9 cellular contexts compared by ENCODE assay signal in genomic region chr10:110503528-110504110, GRCh38. TPM values are rescaled to one million over a fixed set of nuclear protein-coding genes. Genes with fewer than 3 reads are reported as not detected.
DNase-seq lines count a peak whose midpoint lies in the region; ATAC-seq and TF ChIP-seq lines count a peak whose summit lies in the region.
"Had no signal": no experiment of that assay in that cellular context is flagged by ENCODE, and none has a peak within 500 bp of the region (broad histone marks: within the 10 kb centered on the region; RNA-seq: fewer than 3 reads in every experiment).

No MANE protein-coding gene starts in this region.

- DNase-seq in AG04450 (ENCODE audit: low read depth, low spot score) (no peak), GM23248 (no peak), adipocyte (ENCODE audit: low read depth) (no peak), HT-29 (ENCODE audit: low spot score) (no peak)
- DNase-seq: amniotic stem cell had no signal

- no peak for ATAC-seq in HG03196 (IDR thresholded peaks at IDR 0.05; ENCODE audit: unreplicated experiment)
- no peak for ATAC-seq in GM21723 (IDR thresholded peaks at IDR 0.05; ENCODE audit: unreplicated experiment)
- no peak for ATAC-seq in HG02973 (IDR thresholded peaks at IDR 0.05; ENCODE audit: unreplicated experiment)

- no peaks in the 10 kb centered on the region for H3K9me2 ChIP-seq in GM23248 (ENCODE audit: insufficient read depth)

- POLR2A ChIA-PET in AG04450 (lab: Yijun Ruan, JAX) = interaction anchor here (0.8 to 2.6 kb wide), 6 partner anchors 9 to 181 kb away, joined by 3 to 19 read pairs (median 4); no protein-coding TSS in a partner anchor

- H3K36me3 ChIP-seq in GM23248 (ENCODE audit: low read depth) = peaks cover 35% of the 10 kb centered on the region
- peaks cover 25% of the 10 kb centered on the region for H3K36me3 ChIP-seq in adipocyte (ENCODE audit: control insufficient read depth, insufficient read depth, low read length, severe bottlenecking)
- H3K36me3 ChIP-seq in mucosa of rectum (ENCODE audit: control insufficient read depth in 2 of 2, insufficient read depth in 2 of 2, low read length in 2 of 2) = peaks cover 2 to 13% of the 10 kb centered on the region in 2 donors

- peak overlapping the region; percentile 95 for H3K4me2 ChIP-seq in GM23248 (ENCODE audit: unreplicated experiment)

- H3K9me3 ChIP-seq in AG04450 (ENCODE audit: control insufficient read depth, insufficient read depth, low read length) (peaks cover under 1% of the 10 kb centered on the region; the same call in 1 of the 2 replicates), GM23248 (ENCODE audit: low read depth) (no peaks in the 10 kb centered on the region), adipocyte (ENCODE audit: control insufficient read depth, low read length) (no peaks in the 10 kb centered on the region), mucosa of rectum (ENCODE audit: control insufficient read depth in 2 of 2, low read length in 2 of 2) (no peaks in the 10 kb centered on the region)

- H3K9ac ChIP-seq in GM23248 (peak overlapping the region; percentile 59), adipocyte (ENCODE audit: low read length) (peak overlapping the region; percentile 55), mucosa of rectum (ENCODE audit: low read depth in 1 of 2, low read length in 2 of 2) (peak overlapping the region; percentile 10 to 14)

- H3K27ac ChIP-seq in AG04450 (ENCODE audit: low read depth, low read length) (peak overlapping the region; percentile 81), GM23248 (peak overlapping the region; percentile 95), mucosa of rectum (ENCODE audit: low read depth in 2 of 2, low read length in 2 of 2) (peak overlapping the region; percentile 68 to 88)

- in situ Hi-C loops in GM23248 (cut with MboI) = no loop called here

- H3K79me2 ChIP-seq in GM23248 (ENCODE audit: insufficient read depth) = peaks cover 93% of the 10 kb centered on the region

- CTCF ChIA-PET in AG04450 (lab: Charles Lee) = interaction anchor here (0.8 to 5.3 kb wide), 6 partner anchors 42 to 193 kb away, joined by 3 to 24 read pairs (median 4); no protein-coding TSS in a partner anchor

- H3K4me1 ChIP-seq in GM23248 (ENCODE audit: insufficient read depth) (peaks cover 57% of the 10 kb centered on the region), adipocyte (ENCODE audit: control insufficient read depth, insufficient read depth, low read length) (peaks cover 63% of the 10 kb centered on the region), mucosa of rectum (ENCODE audit: control insufficient read depth in 2 of 2, insufficient read depth in 2 of 2, low read length in 2 of 2) (peaks cover 49 to 53% of the 10 kb centered on the region in 2 donors)

- peaks cover 7% of the 10 kb centered on the region; the same call in 1 of the 2 replicates for H4K20me1 ChIP-seq in GM23248 (ENCODE audit: insufficient read depth)

- no peaks in the 10 kb centered on the region for H3K27me3 ChIP-seq in AG04450 (ENCODE audit: control insufficient read depth, insufficient read depth, low read length)
- no peaks in the 10 kb centered on the region for H3K27me3 ChIP-seq in GM23248 (replicated peaks; ENCODE audit: insufficient read depth)
- H3K27me3 ChIP-seq in adipocyte (replicated peaks; ENCODE audit: control insufficient read depth, insufficient read depth, low read length) = no peaks in the 10 kb centered on the region
- peaks cover 15 to 37% of the 10 kb centered on the region in 2 donors for H3K27me3 ChIP-seq in mucosa of rectum (ENCODE audit: control insufficient read depth in 2 of 2, insufficient read depth in 2 of 2, low read length in 2 of 2)

- peaks cover 95% of the 10 kb centered on the region for H3F3A ChIP-seq in GM23248 (ENCODE audit: insufficient read depth)

- no peak overlapping the region for H2AFZ ChIP-seq in GM23248

- H3K4me3 ChIP-seq in AG04450 (ENCODE audit: low read depth, low read length) = no peak overlapping the region
- peak overlapping the region; percentile 83 for H3K4me3 ChIP-seq in GM23248
- peak overlapping the region; percentile 56 for H3K4me3 ChIP-seq in adipocyte (ENCODE audit: low read length)
- peak overlapping the region in 1 of 2 donors; percentile 15 for H3K4me3 ChIP-seq in mucosa of rectum (ENCODE audit: low read length in 2 of 2)

- TF ChIP-seq CTCF in AG04450 (IDR thresholded peaks at IDR 0.05; ENCODE audit: low read depth, low read length) = no peak

- 43 to 46% methylated on average over 4 of the region's 4 CpGs for WGBS in GM23248 (ENCODE audit: low coverage in 1 of 2, low lambda C conversion rate in 2 of 2, missing lambda C conversion rate in 2 of 2), 2 experiments

RNA-seq across cellular contexts. Expression of gene DUSP5, which starts 5.9 kb away (rescaled TPM):
- polyA plus RNA-seq in AG04450 (2011; rRNA removed) = 35.7 and 39.6 TPM in 2 replicates
- 93.1 and 158 TPM in 2 replicates for polyA minus RNA-seq in AG04450 (2011; rRNA and poly(A)+ RNA removed)
- total RNA-seq in GM23248 (2014; rRNA removed; shearing (Covaris generic)) = 17.8 and 18.0 TPM in 2 replicates
- polyA plus RNA-seq in GM23248 (2016; fragmentation: Nextera tagmentation; extraction: Ambion mirVana) = 5.8 and 13.3 TPM in 2 replicates
- 27.8 and 31.4 TPM in 2 replicates for total RNA-seq in HT-29 (2014; rRNA removed; shearing (Covaris generic))
